In genomic region chr6:33316603-33317417, GRCh38 we compare ENCODE assay signal across 8 cellular contexts. TPM values are rescaled to one million over a fixed set of nuclear protein-coding genes. Genes with fewer than 3 reads are reported as not detected.
A peak's percentile ranks its signal among the peaks of the same experiment; 100 is the strongest.
DNase-seq lines count a peak whose midpoint lies in the region; ATAC-seq lines count a peak whose summit lies in the region.

No MANE protein-coding gene starts in this region.

- H3K4me3 ChIP-seq in SJSA1 (peak overlapping the region; percentile 52), esophagus (ENCODE audit: low read depth in 1 of 2, low read length in 2 of 2) (peak overlapping the region in 1 of 2 donors; percentile 50), trophoblast cell (ENCODE audit: low read depth, low read length) (peak overlapping the region; percentile 58)

- H3K4me2 ChIP-seq in trophoblast cell (ENCODE audit: low read length), result peak overlapping the region; percentile 38

- H3K4ac ChIP-seq in trophoblast cell (ENCODE audit: low read depth, low read length), result no peak overlapping the region

- no peak overlapping the region for H4K91ac ChIP-seq in trophoblast cell (ENCODE audit: low read depth, low read length)

- no peak overlapping the region for H3K14ac ChIP-seq in trophoblast cell (ENCODE audit: low read length)

- peaks cover 13% of the 10 kb centered on the region for H3K79me2 ChIP-seq in trophoblast cell (ENCODE audit: control insufficient read depth, insufficient read depth, low read length, poor library complexity)

- H2AK5ac ChIP-seq in trophoblast cell (ENCODE audit: low read length), result no peak overlapping the region

- H3K4me1 ChIP-seq in SJSA1 (replicated peaks) (peaks cover 46% of the 10 kb centered on the region), esophagus (ENCODE audit: control insufficient read depth in 2 of 2, insufficient read depth in 2 of 2, low read length in 1 of 2) (peaks cover 6 to 28% of the 10 kb centered on the region in 2 donors), trophoblast cell (ENCODE audit: control insufficient read depth in 1 of 2, insufficient read depth in 2 of 2, low read length in 2 of 2) (peaks cover 24 to 34% of the 10 kb centered on the region in 2 experiments)

- no peak overlapping the region for H3K9ac ChIP-seq in trophoblast cell (ENCODE audit: low read length)

- H2AFZ ChIP-seq in trophoblast cell (ENCODE audit: insufficient read depth, low read length, poor library complexity), result no peak overlapping the region

- H4K12ac ChIP-seq in trophoblast cell (ENCODE audit: low read depth, low read length), result no peak overlapping the region

- no peak for ATAC-seq in HG03280 (IDR thresholded peaks at IDR 0.05; ENCODE audit: unreplicated experiment)

- H2BK12ac ChIP-seq in trophoblast cell (ENCODE audit: low read length), result no peak overlapping the region

- H3K9me3 ChIP-seq in SJSA1 (replicated peaks) (no peaks in the 10 kb centered on the region), esophagus (ENCODE audit: control insufficient read depth in 2 of 2, insufficient read depth in 1 of 2, low read depth in 1 of 2, low read length in 1 of 2) (no peaks in the 10 kb centered on the region), trophoblast cell (ENCODE audit: insufficient read depth, low read depth, low read length) (no peaks in the 10 kb centered on the region)

- H4K8ac ChIP-seq in trophoblast cell (ENCODE audit: low read depth, low read length), result no peak overlapping the region

- WGBS in esophagus, 2 donors, result 75 to 78% methylated on average over 19 of the region's 19 CpGs
- WGBS in trophoblast cell (ENCODE audit: extremely low coverage, insufficient coverage, insufficient read length), result no CpG with 5 or more reads among the region's 19 CpGs

- no peaks in the 10 kb centered on the region for H3K27me3 ChIP-seq in SJSA1 (replicated peaks)
- H3K27me3 ChIP-seq in esophagus (ENCODE audit: control insufficient read depth in 1 of 2, insufficient read depth in 2 of 2, low read length in 2 of 2), result no peaks in the 10 kb centered on the region
- no peaks in the 10 kb centered on the region for H3K27me3 ChIP-seq in trophoblast cell (ENCODE audit: insufficient read depth, low read length)

- in situ Hi-C loops in G401 (cut with HindIII; ENCODE audit: low sequenced_read_pairs), result no loop called here

- H3K79me1 ChIP-seq in trophoblast cell (ENCODE audit: low read length), result peaks cover 18% of the 10 kb centered on the region

- peaks cover 52% of the 10 kb centered on the region for H3K36me3 ChIP-seq in SJSA1
- peaks cover 18 to 24% of the 10 kb centered on the region in 2 donors for H3K36me3 ChIP-seq in esophagus (ENCODE audit: control insufficient read depth in 2 of 2, insufficient read depth in 2 of 2, low read length in 1 of 2)
- H3K36me3 ChIP-seq in trophoblast cell (ENCODE audit: control insufficient read depth in 1 of 2, insufficient read depth in 2 of 2, low read length in 2 of 2), result peaks cover 35 to 38% of the 10 kb centered on the region in 2 experiments

- no peak overlapping the region for H2BK120ac ChIP-seq in trophoblast cell (ENCODE audit: insufficient read depth, low read length, poor library complexity)

- H3K27ac ChIP-seq in SJSA1 (no peak overlapping the region), esophagus (ENCODE audit: low read depth in 2 of 2, low read length in 1 of 2) (peak overlapping the region; percentile 88 to 90), trophoblast cell (ENCODE audit: low read depth, low read length) (no peak overlapping the region)

- H3K23ac ChIP-seq in trophoblast cell (ENCODE audit: low read length), result no peak overlapping the region

- H2BK5ac ChIP-seq in trophoblast cell (ENCODE audit: low read depth, low read length, poor library complexity), result no peak overlapping the region

- peak; percentile 19 for DNase-seq in G401 (ENCODE audit: low spot score)
- DNase-seq in SJSA1 (ENCODE audit: low read depth in 1 of 2, low spot score in 2 of 2), result no peak
- DNase-seq in trophoblast cell, result no peak
- DNase-seq in NCI-H2107 (lab: John Stamatoyannopoulos, UW), result no peak
- no peak for DNase-seq in occipital lobe (lab: John Stamatoyannopoulos, UW)
- DNase-seq in CD1c-positive myeloid dendritic cell (ENCODE audit: extremely low spot score), result no peak

- H3K18ac ChIP-seq in trophoblast cell (ENCODE audit: low read length), result no peak overlapping the region

RNA-seq across cellular contexts. Expression of gene ZBTB22, which starts 0.7 kb away (rescaled TPM):
- total RNA-seq in G401 (2014; rRNA removed; shearing (Covaris generic)), result 12.8 and 17.1 TPM in 2 replicates
- total RNA-seq in SJSA1 (2014; rRNA removed; shearing (Covaris generic)), result 5.6 and 10.1 TPM in 2 replicates
- 10 to 100 TPM; 10.2 to 11.6 TPM for polyA plus RNA-seq in esophagus
- 10.8 and 10.9 TPM in 2 replicates for polyA plus RNA-seq in trophoblast cell (2013)
- 28.4 TPM for total RNA-seq in occipital lobe

RNA-seq across cellular contexts. Expression of gene TAPBP, which starts 2.9 kb away (rescaled TPM):
- total RNA-seq in G401 (2014; rRNA removed; shearing (Covaris generic)), result 29.8 and 32.7 TPM in 2 replicates
- total RNA-seq in SJSA1 (2014; rRNA removed; shearing (Covaris generic)), result 57.8 and 64.3 TPM in 2 replicates
- polyA plus RNA-seq in esophagus, result 10 to 100 TPM; 20.1 to 39.8 TPM
- polyA plus RNA-seq in trophoblast cell (2013), result 62.9 and 65.4 TPM in 2 replicates
- total RNA-seq in occipital lobe, result 10.5 TPM

RNA-seq across cellular contexts. Expression of gene DAXX, which starts 5.9 kb away (rescaled TPM):
- total RNA-seq in G401 (2014; rRNA removed; shearing (Covaris generic)), result 49.3 and 66.2 TPM in 2 replicates
- 37.2 and 44.5 TPM in 2 replicates for total RNA-seq in SJSA1 (2014; rRNA removed; shearing (Covaris generic))
- polyA plus RNA-seq in esophagus, result 10 to 100 TPM; 27.8 to 28.7 TPM
- polyA plus RNA-seq in trophoblast cell (2013), result 54.8 and 56.1 TPM in 2 replicates
- total RNA-seq in occipital lobe, result 30.1 TPM

RNA-seq across cellular contexts. Expression of gene RGL2, which starts 18.1 kb away (rescaled TPM):
- total RNA-seq in G401 (2014; rRNA removed; shearing (Covaris generic)), result 58.4 and 62.4 TPM in 2 replicates
- 24.5 and 35.7 TPM in 2 replicates for total RNA-seq in SJSA1 (2014; rRNA removed; shearing (Covaris generic))
- polyA plus RNA-seq in esophagus, result 100 to 1,000 TPM in 1 of 2 donors, 10 to 100 TPM in 1; 58.7 to 134 TPM
- 151 and 154 TPM in 2 replicates for polyA plus RNA-seq in trophoblast cell (2013)
- 13.7 TPM for total RNA-seq in occipital lobe

RNA-seq across cellular contexts. Expression of gene PFDN6, which starts 27.4 kb away (rescaled TPM):
- 131 and 154 TPM in 2 replicates for total RNA-seq in G401 (2014; rRNA removed; shearing (Covaris generic))
- 66.3 and 67.8 TPM in 2 replicates for total RNA-seq in SJSA1 (2014; rRNA removed; shearing (Covaris generic))
- polyA plus RNA-seq in esophagus, result 100 to 1,000 TPM; 127 to 293 TPM
- polyA plus RNA-seq in trophoblast cell (2013), result 67.7 and 69.0 TPM in 2 replicates
- total RNA-seq in occipital lobe, result 27.0 TPM

Comparison
In these comparisons a context has a peak if more than half of its experiments do, and no peak if none do; other contexts are left out.
1. H3K27ac ChIP-seq: peak in esophagus (2 of 2); none in SJSA1 (single experiment) and trophoblast cell (single experiment).